Comparison of ENCODE assay signal across 26 cellular contexts in genomic region chr17:27327397-27327796, GRCh38.
"Had no signal": no experiment of that assay in that cellular context is flagged by ENCODE, and none has a peak within 500 bp of the region (broad histone marks: within the 10 kb centered on the region; RNA-seq: fewer than 3 reads in every experiment).

No MANE protein-coding gene starts in this region.

- H3K9me3 Mint-ChIP-seq: immature natural killer cell; naive thymus-derived CD8-positive, alpha-beta T cell; nephron progenitor cell; stimulated activated effector memory CD8-positive, alpha-beta T cell treated with anti-CD3 and anti-CD28 coated beads, Interleukin-12 subunit alpha, Interleukin-12 subunit beta, amount 100 ng/mL, for 72 hours had no signal

- H3K9me3 ChIP-seq: esophagus squamous epithelium, heart right ventricle, prostate gland, right atrium auricular region, sigmoid colon, thoracic aorta, tibial nerve, upper lobe of right lung, uterus had no signal

- H3K27ac ChIP-seq: heart right ventricle, prostate gland, right atrium auricular region, sigmoid colon, thoracic aorta, tibial nerve, upper lobe of right lung, uterus had no signal

- DNase-seq: dermis blood vessel endothelial cell; effector memory CD4-positive, alpha-beta T cell; esophagus squamous epithelium; foreskin melanocyte; glutamatergic neuron; heart right ventricle; hypothalamus; immature natural killer cell; midbrain; naive thymus-derived CD8-positive, alpha-beta T cell; nephron progenitor cell; nucleus accumbens; sigmoid colon; stimulated activated CD4-positive, alpha-beta T cell treated with anti-CD3 and anti-CD28 coated beads, Interleukin-4, amount 100 ng/mL, for 24 hours; stimulated activated naive CD8-positive, alpha-beta T cell treated with anti-CD3 and anti-CD28 coated beads, Interleukin-15, Interleukin-2, amounts not matched to agents 100 U/mL and 50 U/mL, for 24 hours; upper lobe of right lung; uterus had no signal

- H3K27me3 ChIP-seq: esophagus squamous epithelium, heart right ventricle, right atrium auricular region, sigmoid colon, tibial nerve, upper lobe of right lung, uterus had no signal

- H3K27ac Mint-ChIP-seq: immature natural killer cell; naive thymus-derived CD8-positive, alpha-beta T cell; nephron progenitor cell; stimulated activated effector memory CD8-positive, alpha-beta T cell treated with anti-CD3 and anti-CD28 coated beads, Interleukin-12 subunit alpha, Interleukin-12 subunit beta, amount 100 ng/mL, for 72 hours had no signal

- H3K4me3 Mint-ChIP-seq: immature natural killer cell; naive thymus-derived CD8-positive, alpha-beta T cell; nephron progenitor cell; stimulated activated effector memory CD8-positive, alpha-beta T cell treated with anti-CD3 and anti-CD28 coated beads, Interleukin-12 subunit alpha, Interleukin-12 subunit beta, amount 100 ng/mL, for 72 hours had no signal

- H3K36me3 ChIP-seq: esophagus squamous epithelium, heart right ventricle, prostate gland, right atrium auricular region, sigmoid colon, thoracic aorta, tibial nerve, upper lobe of right lung, uterus had no signal

- H3K4me3 ChIP-seq: esophagus squamous epithelium, heart right ventricle, prostate gland, right atrium auricular region, sigmoid colon, thoracic aorta, tibial nerve, upper lobe of right lung, uterus had no signal

- ATAC-seq: heart right ventricle; left lobe of liver; naive thymus-derived CD8-positive, alpha-beta T cell; stimulated activated effector memory CD8-positive, alpha-beta T cell treated with anti-CD3 and anti-CD28 coated beads, Interleukin-12 subunit alpha, Interleukin-12 subunit beta, amount 100 ng/mL, for 72 hours; stimulated activated naive CD8-positive, alpha-beta T cell treated with anti-CD3 and anti-CD28 coated beads, Interleukin-15, Interleukin-2, amounts not matched to agents 100 U/mL and 50 U/mL, for 24 hours; upper lobe of right lung had no signal

- FAIRE-seq: colon, endothelial cell of umbilical vein, keratinocyte had no signal

- H3K36me3 Mint-ChIP-seq: immature natural killer cell; naive thymus-derived CD8-positive, alpha-beta T cell had no signal
